Comparison of ENCODE assay signal across 25 cellular contexts in the genomic region with DNA sequence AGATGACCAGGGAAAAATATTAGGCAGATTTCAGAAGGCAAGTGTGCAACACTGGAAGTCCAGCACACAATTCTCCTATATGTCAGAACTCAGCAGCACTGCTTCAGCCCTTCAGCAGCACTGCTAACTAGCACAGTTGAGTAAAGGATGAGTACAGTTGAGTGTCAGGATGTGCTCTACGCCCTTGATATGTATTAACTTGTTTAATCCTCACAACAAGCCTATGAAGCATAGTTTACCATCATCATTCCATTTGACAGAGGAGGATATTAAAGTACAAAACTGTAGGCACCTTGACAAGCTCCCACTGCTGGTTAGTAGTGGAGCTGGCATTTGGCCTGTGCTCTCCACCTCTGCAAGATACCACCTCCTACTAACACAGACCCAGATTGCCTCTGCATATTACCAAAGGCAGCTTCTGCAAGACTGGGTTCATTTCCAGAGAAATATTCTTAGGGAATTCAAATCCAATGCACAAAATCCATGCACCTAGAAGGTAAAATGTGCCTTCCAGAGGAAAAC.
DNase-seq lines count a peak whose midpoint lies in the region; ATAC-seq and TF ChIP-seq lines count a peak whose summit lies in the region.
"Had no signal": no experiment of that assay in that cellular context is flagged by ENCODE, and none has a peak within 500 bp of the region (broad histone marks: within the 10 kb centered on the region; RNA-seq: fewer than 3 reads in every experiment).

No MANE protein-coding gene starts in this region.

- H3K9ac ChIP-seq in mammary epithelial cell (ENCODE audit: insufficient read depth, low read length): no peak overlapping the region
- H3K9ac ChIP-seq: BLaER1 treated with 17β-estradiol and CSF1 and Interleukin-3, amounts not matched to agents 10 nM and 100 nM; GM23248; KMS-11 had no signal

- no peak overlapping the region for H3K4me3 Mint-ChIP-seq in MCF 10A (ENCODE audit: unreplicated experiment)
- H3K4me3 Mint-ChIP-seq: CD4-positive, alpha-beta memory T cell had no signal

- no peak overlapping the region for H3K27ac Mint-ChIP-seq in MCF 10A (ENCODE audit: low read depth, unreplicated experiment)

- CTCF ChIA-PET in mammary epithelial cell (lab: Charles Lee; ENCODE audit: low non-redundant PET) (no interaction called here), MCF 10A (lab: Yijun Ruan, JAX) (interaction anchor here (1.2 kb wide), 1 partner anchor 22 kb away, joined by 5 read pairs; no protein-coding TSS in a partner anchor)

- H3K9me3 Mint-ChIP-seq in MCF 10A (ENCODE audit: unreplicated experiment): no peaks in the 10 kb centered on the region

- H3K27me3 ChIP-seq in mammary epithelial cell (ENCODE audit: insufficient read depth, low read length) (no peaks in the 10 kb centered on the region), esophagus squamous epithelium (no peaks in the 10 kb centered on the region), brain microvascular endothelial cell (replicated peaks) (no peaks in the 10 kb centered on the region)
- H3K27me3 ChIP-seq: BLaER1 treated with 17β-estradiol and CSF1 and Interleukin-3, amounts not matched to agents 10 nM and 100 nM had no signal

- H2AFZ ChIP-seq in mammary epithelial cell (ENCODE audit: low read depth, low read length): no peak overlapping the region
- H2AFZ ChIP-seq: GM23248 had no signal

- H3K9me3 ChIP-seq in mammary epithelial cell (replicated peaks; ENCODE audit: insufficient read depth, low read length) (no peaks in the 10 kb centered on the region), esophagus squamous epithelium (no peaks in the 10 kb centered on the region)
- H3K9me3 ChIP-seq: Caco-2, HAP-1 had no signal

- dilution Hi-C loops in mammary epithelial cell (cut with HindIII; ENCODE audit: low sequenced_read_pairs): no loop called here

- POLR2A ChIA-PET in MCF 10A (lab: Yijun Ruan, JAX): interaction anchor here (0.9 to 1.1 kb wide), 3 partner anchors 11 to 28 kb away, joined by 3 read pairs; no protein-coding TSS in a partner anchor

- no peak for TF ChIP-seq POLR2A in esophagus squamous epithelium (IDR thresholded peaks at IDR 0.05)

- in situ Hi-C loops in mammary epithelial cell (cut with MboI; ENCODE audit: low sequenced_read_pairs in 2 of 2) (no loop called here), brain microvascular endothelial cell (cut with HindIII; ENCODE audit: low pct_ligation_motif_present, low sequenced_read_pairs) (no loop called here)

- no peaks in the 10 kb centered on the region for H3K36me3 Mint-ChIP-seq in MCF 10A (ENCODE audit: insufficient read depth, unreplicated experiment)
- H3K36me3 Mint-ChIP-seq: CD4-positive, alpha-beta memory T cell had no signal

- no peaks in the 10 kb centered on the region for H3K79me2 ChIP-seq in mammary epithelial cell (ENCODE audit: insufficient read depth, low read length)

- no peaks in the 10 kb centered on the region for H4K20me1 ChIP-seq in mammary epithelial cell (ENCODE audit: insufficient read depth, low read length)
- H4K20me1 ChIP-seq: BLaER1 treated with 17β-estradiol and CSF1 and Interleukin-3, amounts not matched to agents 10 nM and 100 nM had no signal

- 46% methylated on average over 1 of the region's 1 CpG for WGBS in mammary epithelial cell (ENCODE audit: low coverage, missing lambda C conversion rate)
- WGBS in esophagus squamous epithelium, 2 donors: 38 to 75% methylated on average over 1 of the region's 1 CpG

- intact Hi-C loops in mammary epithelial cell (cut with micrococcal nuclease): no loop called here
- intact Hi-C loops in MCF 10A (cut with micrococcal nuclease): no loop called here
- intact Hi-C loops in esophagus squamous epithelium (cut with DNase I): no loop called here

- H3K4me1 ChIP-seq in mammary epithelial cell (ENCODE audit: insufficient read depth, low read length): peaks cover 5% of the 10 kb centered on the region
- peaks cover 0 to 14% (median 0%) of the 10 kb centered on the region in 3 donors for H3K4me1 ChIP-seq in esophagus squamous epithelium
- H3K4me1 ChIP-seq: BLaER1 treated with 17β-estradiol and CSF1 and Interleukin-3, amounts not matched to agents 10 nM and 100 nM; Caco-2; HAP-1 had no signal

- H3K4me3 ChIP-seq in mammary epithelial cell (replicated peaks in 1 of 3; ENCODE audit: insufficient read depth in 1 of 3, low read depth in 2 of 3, low read length in 3 of 3) (no peak overlapping the region), esophagus squamous epithelium (no peak overlapping the region), brain microvascular endothelial cell (ENCODE audit: low read depth, low read length) (no peak overlapping the region)
- H3K4me3 ChIP-seq: BLaER1 treated with 17β-estradiol and CSF1 and Interleukin-3, amounts not matched to agents 10 nM and 100 nM; GM12878; GM23248; HAP-1 had no signal

- peak in 1 of 2 donors; percentile 43 for TF ChIP-seq CTCF in mammary epithelial cell (conservative IDR thresholded peaks at IDR 0.05 in 1 of 2, IDR thresholded peaks at IDR 0.05 in 1 of 2; ENCODE audit: extremely low read depth in 1 of 2, insufficient read depth in 1 of 2, low read depth in 1 of 2, low read length in 2 of 2)
- TF ChIP-seq CTCF in MCF 10A (IDR thresholded peaks at IDR 0.05; ENCODE audit: unreplicated experiment): no peak
- TF ChIP-seq CTCF in esophagus squamous epithelium (IDR thresholded peaks at IDR 0.05): peak in 1 of 6 experiments; percentile 45
- TF ChIP-seq CTCF in brain microvascular endothelial cell (IDR thresholded peaks at IDR 0.05; ENCODE audit: low read depth, low read length, missing control alignments): no peak

- DNase-seq in mammary epithelial cell (peak; percentile 39), MCF 10A (ENCODE audit: unreplicated experiment) (no peak), SW480 (ENCODE audit: low spot score) (peak; percentile 22), esophagus squamous epithelium (lab: John Stamatoyannopoulos, UW) (no peak), brain microvascular endothelial cell (no peak)
- DNase-seq: 8988T; Caco-2; CD4-positive, alpha-beta memory T cell; DMS 273 treated with DMSO at 0.1 percent for 48 hours; DMS79 treated with DMSO at 0.1 percent for 48 hours; GM23248; IMR-90; MV-4-11; NCI-H1105 treated with DMSO at 0.1 percent for 48 hours; NCI-H2029 treated with DMSO at 0.1 percent for 48 hours; NCI-H345; NCI-H524 treated with DMSO at 0.1 percent for 48 hours; PC-3; SHP77 had no signal

- H3K4me2 ChIP-seq in mammary epithelial cell (ENCODE audit: insufficient read depth, low read depth, low read length): no peak overlapping the region
- H3K4me2 ChIP-seq: BLaER1 treated with 17β-estradiol and CSF1 and Interleukin-3, amounts not matched to agents 10 nM and 100 nM; KMS-11 had no signal

- BruUV-seq in mammary epithelial cell (replicated peaks; lab: Mats Ljungman, UMichigan) (no TSS peak), MCF 10A (replicated peaks; lab: Mats Ljungman, UMichigan) (no TSS peak)

- peaks cover 15% of the 10 kb centered on the region for H3K4me1 Mint-ChIP-seq in MCF 10A (ENCODE audit: insufficient read depth, unreplicated experiment)
- H3K4me1 Mint-ChIP-seq: CD4-positive, alpha-beta memory T cell had no signal

- ATAC-seq in GM18909 (IDR thresholded peaks at IDR 0.05; ENCODE audit: poor library complexity, unreplicated experiment) (no peak), HG02938 (IDR thresholded peaks at IDR 0.05; ENCODE audit: unreplicated experiment) (no peak)
- ATAC-seq: GM12878, PC-3 had no signal

- no peaks in the 10 kb centered on the region for H3K27me3 Mint-ChIP-seq in MCF 10A (ENCODE audit: insufficient read depth, unreplicated experiment)
- H3K27me3 Mint-ChIP-seq: CD4-positive, alpha-beta memory T cell had no signal

- H3K27ac ChIP-seq in mammary epithelial cell (ENCODE audit: insufficient read depth, low read depth, low read length) (no peak overlapping the region), esophagus squamous epithelium (peak overlapping the region in 3 of 4 donors; percentile 0 to 52 (median 42)), brain microvascular endothelial cell (no peak overlapping the region)
- H3K27ac ChIP-seq: BLaER1 treated with 17β-estradiol and CSF1 and Interleukin-3, amounts not matched to agents 10 nM and 100 nM; GM23248; KMS-11 had no signal

- H3K36me3 ChIP-seq in mammary epithelial cell (ENCODE audit: insufficient read depth, low read length) (no peaks in the 10 kb centered on the region), esophagus squamous epithelium (no peaks in the 10 kb centered on the region), brain microvascular endothelial cell (replicated peaks) (no peaks in the 10 kb centered on the region)
- H3K36me3 ChIP-seq: BLaER1 treated with 17β-estradiol and CSF1 and Interleukin-3, amounts not matched to agents 10 nM and 100 nM; HAP-1 had no signal

Comparison
In these comparisons a context has a peak if more than half of its experiments do, and no peak if none do; other contexts are left out.
1. DNase-seq: peak in mammary epithelial cell (single experiment) and SW480 (single experiment); none in MCF 10A (single experiment), esophagus squamous epithelium (single experiment) and brain microvascular endothelial cell (single experiment).
2. H3K27ac ChIP-seq: peak in esophagus squamous epithelium (3 of 4); none in mammary epithelial cell (single experiment) and brain microvascular endothelial cell (single experiment).